Comparison of ENCODE assay signal across 8 cellular contexts in the genomic region with DNA sequence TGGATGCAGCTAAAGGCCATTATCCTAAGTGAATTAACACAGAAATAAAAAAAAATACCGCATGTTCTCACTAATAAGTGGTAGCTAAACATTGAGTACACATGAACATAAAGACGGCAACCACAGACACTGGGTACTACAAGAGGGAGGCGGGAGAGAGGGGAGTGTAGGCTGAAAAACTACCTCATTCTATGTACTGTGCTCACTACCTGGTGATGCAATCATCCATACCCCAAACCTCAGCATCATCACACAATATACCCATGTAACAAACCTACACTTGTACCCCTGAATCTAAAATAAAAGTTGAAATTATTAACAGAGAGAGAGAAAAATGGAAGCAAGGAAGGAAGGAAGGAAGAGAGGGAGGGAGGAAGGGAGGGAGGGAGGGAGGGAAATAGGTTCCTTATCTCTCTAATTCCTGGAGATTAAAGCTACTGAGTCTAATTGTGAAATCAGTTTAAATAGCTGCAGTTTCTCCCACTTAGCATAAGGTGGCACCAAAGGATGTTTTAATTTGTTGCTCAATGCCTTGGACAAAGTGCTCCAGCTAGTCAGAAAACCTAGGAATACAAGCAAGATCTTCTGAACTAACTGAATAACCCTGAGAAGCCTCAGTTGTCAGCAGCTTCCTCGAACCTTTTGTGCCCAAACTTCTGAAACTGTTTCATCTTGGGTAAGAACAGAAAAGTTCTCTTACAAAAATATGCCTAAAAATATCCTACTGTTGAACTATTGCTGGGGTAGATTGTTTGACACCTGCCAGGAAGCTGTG.
DNase-seq lines count a peak whose midpoint lies in the region; ATAC-seq, FAIRE-seq and TF ChIP-seq lines count a peak whose summit lies in the region.

No MANE protein-coding gene starts in this region.

- DNase-seq in AG08395 (ENCODE audit: low spot score) (peak; percentile 71), GM12892 (ENCODE audit: insufficient read length) (no peak), NCI-H1694 treated with DMSO at 0.1 percent for 48 hours (lab: John Stamatoyannopoulos, UW) (peak; percentile 29), SW 1271 (lab: John Stamatoyannopoulos, UW) (peak; percentile 16 to 77), fibroblast of villous mesenchyme (ENCODE audit: low read depth) (peak; percentile 82), pancreas (no peak), GM19238 (ENCODE audit: insufficient read length, low spot score) (no peak)

- H3K4me3 ChIP-seq in fibroblast of villous mesenchyme (ENCODE audit: low read depth, low read length) (no peak overlapping the region), pancreas (no peak overlapping the region)

- TF ChIP-seq POLR2A in GM12892 (IDR thresholded peaks at IDR 0.05; ENCODE audit: low read depth, low read length): no peak

- H3K9me3 ChIP-seq in pancreas: no peaks in the 10 kb centered on the region

- H3K4me1 ChIP-seq in pancreas: peaks cover 11 to 23% (median 22%) of the 10 kb centered on the region in 3 donors

- TF ChIP-seq CTCF in fibroblast of villous mesenchyme (IDR thresholded peaks at IDR 0.05; ENCODE audit: insufficient read depth, low read depth, low read length) (peak; percentile 65), pancreas (IDR thresholded peaks at IDR 0.05) (peak; percentile 11 to 42 (median 34))

- H3K36me3 ChIP-seq in pancreas: no peaks in the 10 kb centered on the region

- H3K27me3 ChIP-seq in pancreas: no peaks in the 10 kb centered on the region

- intact Hi-C loops in pancreas (cut with DNase I): loop anchor here in 2 of 3 donors (10.0 kb wide), 2 partner anchors 121 to 131 kb away; no protein-coding TSS in a partner anchor

- peak; percentile 58 for ATAC-seq in HG02885 (IDR thresholded peaks at IDR 0.05; ENCODE audit: poor library complexity, unreplicated experiment)
- ATAC-seq in pancreas: peak; percentile 75 to 88 (median 82)

- no peak overlapping the region for H3K27ac ChIP-seq in pancreas

- 29 to 46% methylated on average over 3 to 4 of the region's 4 CpGs for WGBS in pancreas, 2 donors

- FAIRE-seq in GM12892 (lab: Jason Lieb, UNC): peak; percentile 88
- FAIRE-seq in pancreas (lab: Jason Lieb, UNC): no peak

Comparison
In these comparisons a context has a peak if more than half of its experiments do, and no peak if none do; other contexts are left out.
1. DNase-seq: peak in AG08395 (single experiment), NCI-H1694 treated with DMSO at 0.1 percent for 48 hours (single experiment), SW 1271 (2 of 2) and fibroblast of villous mesenchyme (single experiment); none in GM12892 (single experiment), pancreas (0 of 6) and GM19238 (single experiment).